27 cellular contexts compared by ENCODE assay signal in the genomic region with DNA sequence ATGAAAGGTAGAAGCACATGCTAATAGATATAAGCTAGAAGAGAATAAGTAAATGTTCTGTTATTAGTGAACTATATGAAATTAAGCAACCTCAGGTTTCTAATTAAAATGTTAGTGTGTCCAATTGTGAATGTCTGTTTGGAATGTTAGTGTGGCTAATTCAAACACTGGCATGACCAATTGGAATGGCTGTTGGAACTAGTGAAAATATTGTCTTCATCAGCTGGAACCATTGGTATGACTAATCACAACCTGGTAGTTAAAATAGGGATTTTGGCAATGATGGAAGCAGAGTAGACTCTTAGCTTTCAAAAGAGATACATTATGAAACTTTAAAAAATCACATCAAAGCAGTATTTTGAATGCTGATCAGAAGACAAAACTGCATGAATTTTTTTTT.
DNase-seq lines count a peak whose midpoint lies in the region; ATAC-seq, FAIRE-seq and TF ChIP-seq lines count a peak whose summit lies in the region.
"Had no signal": no experiment of that assay in that cellular context is flagged by ENCODE, and none has a peak within 500 bp of the region (broad histone marks: within the 10 kb centered on the region; RNA-seq: fewer than 3 reads in every experiment).

No MANE protein-coding gene starts in this region.

- no peak overlapping the region for H3K9ac ChIP-seq in kidney (ENCODE audit: low read length in 2 of 2)
- H3K9ac ChIP-seq: KMS-11 had no signal

- H3K27ac ChIP-seq in SJCRH30 (peak overlapping the region; percentile 37), kidney (ENCODE audit: low read depth in 2 of 2, low read length in 2 of 2) (peak overlapping the region; percentile 40 to 75)
- H3K27ac ChIP-seq: KMS-11 had no signal

- H3K27me3 ChIP-seq in SJCRH30 = no peaks in the 10 kb centered on the region
- H3K27me3 ChIP-seq: esophagus squamous epithelium, gastrocnemius medialis had no signal

- no peaks in the 10 kb centered on the region; the same call in 1 of the 2 replicates for H3K4me1 ChIP-seq in SJCRH30
- peaks cover 10 to 24% of the 10 kb centered on the region in 2 donors for H3K4me1 ChIP-seq in kidney (ENCODE audit: control insufficient read depth in 1 of 2, insufficient read depth in 1 of 2, low read depth in 1 of 2, low read length in 2 of 2)

- in situ Hi-C loops in GM13976 (cut with MboI; ENCODE audit: low sequenced_read_pairs, unreplicated experiment) = no loop called here

- DNase-seq in AG10803 (ENCODE audit: low read depth) (peak; percentile 40), SJCRH30 (no peak), kidney (no peak), renal cortical epithelial cell (ENCODE audit: low read depth) (peak; percentile 44), GM13976 (ENCODE audit: low spot score) (no peak), T-helper 2 cell (no peak), mucosa of gallbladder (ENCODE audit: low spot score) (no peak)
- DNase-seq: activated CD4-positive, alpha-beta T cell treated with anti-CD3 and anti-CD28 coated beads, Interleukin-2, amount 50 U/mL, for 4 hours; activated naive CD4-positive, alpha-beta T cell treated with anti-CD3 and anti-CD28 coated beads, Interleukin-2, amount 50 U/mL, for 16 hours; amygdala; CD8-positive, alpha-beta memory T cell; DMS153; esophagus squamous epithelium; gastrocnemius medialis; hippocampal formation; left ventricle myocardium superior; NCI-H1436; NCI-H2107; NCI-H748 treated with DMSO at 0.1 percent for 48 hours; stimulated activated naive CD4-positive, alpha-beta T cell treated with Interleukin-2 at 50 U/mL for 16 hours had no signal

- H3K4me3 ChIP-seq in AG10803 (ENCODE audit: low read length) (no peak overlapping the region), SJCRH30 (no peak overlapping the region), kidney (ENCODE audit: low read length in 2 of 2) (peak overlapping the region; percentile 56 to 62)
- H3K4me3 ChIP-seq: esophagus squamous epithelium, gastrocnemius medialis, thoracic aorta had no signal

- ATAC-seq in GM19397 (IDR thresholded peaks at IDR 0.05; ENCODE audit: unreplicated experiment) = no peak
- ATAC-seq: gastrocnemius medialis, left ventricle myocardium superior, sciatic nerve, WTC11 had no signal

- TF ChIP-seq CTCF in AG10803 (conservative IDR thresholded peaks at IDR 0.05; ENCODE audit: low read length) = no peak
- no peak for TF ChIP-seq CTCF in kidney (IDR thresholded peaks at IDR 0.05; ENCODE audit: borderline replicate concordance, extremely low read depth, insufficient read depth)
- no peak for TF ChIP-seq CTCF in GM13976 (IDR thresholded peaks at IDR 0.05; ENCODE audit: borderline replicate concordance, control extremely low read depth, extremely low read depth, insufficient read depth, missing control alignments)

- intact Hi-C loops in kidney (cut with DNase I) = no loop called here

- FAIRE-seq in kidney (lab: Jason Lieb, UNC) = no peak
- FAIRE-seq: bronchial epithelial cell, colon had no signal

- H3K36me3 ChIP-seq in SJCRH30 (no peaks in the 10 kb centered on the region), kidney (ENCODE audit: control insufficient read depth in 1 of 2, insufficient read depth in 2 of 2, low read length in 2 of 2) (peaks cover 3 to 5% of the 10 kb centered on the region in 2 donors)

- H3K9me3 ChIP-seq in SJCRH30 (replicated peaks) (no peaks in the 10 kb centered on the region), kidney (ENCODE audit: control insufficient read depth in 1 of 2, low read length in 2 of 2) (no peaks in the 10 kb centered on the region)
- H3K9me3 ChIP-seq: esophagus squamous epithelium, gastrocnemius medialis, thoracic aorta had no signal

Comparison
In these comparisons a context has a peak if more than half of its experiments do, and no peak if none do; other contexts are left out.
1. DNase-seq: peak in AG10803 (single experiment) and renal cortical epithelial cell (single experiment); none in SJCRH30 (0 of 2), kidney (single experiment), GM13976 (single experiment), T-helper 2 cell (0 of 5) and mucosa of gallbladder (single experiment).
2. H3K4me3 ChIP-seq: peak in kidney (2 of 2); none in AG10803 (single experiment) and SJCRH30 (single experiment).